In genomic region chr3:189325454-189325853, GRCh38 we compare ENCODE assay signal across 9 cellular contexts.
DNase-seq lines count a peak whose midpoint lies in the region; ATAC-seq and TF ChIP-seq lines count a peak whose summit lies in the region.
"Had no signal": no experiment of that assay in that cellular context is flagged by ENCODE, and none has a peak within 500 bp of the region (broad histone marks: within the 10 kb centered on the region; RNA-seq: fewer than 3 reads in every experiment).

No MANE protein-coding gene starts in this region.

- H3K27me3 ChIP-seq in left ventricle myocardium inferior (ENCODE audit: low read depth) (no peaks in the 10 kb centered on the region), gastrocnemius medialis (no peaks in the 10 kb centered on the region)
- H3K27me3 ChIP-seq: testis had no signal

- H3K36me3 ChIP-seq in left ventricle myocardium inferior (no peaks in the 10 kb centered on the region), gastrocnemius medialis (no peaks in the 10 kb centered on the region)

- no peaks in the 10 kb centered on the region for H3K27me3 Mint-ChIP-seq in osteocyte (ENCODE audit: unreplicated experiment)

- H3K9me3 Mint-ChIP-seq in osteocyte (ENCODE audit: unreplicated experiment), result no peaks in the 10 kb centered on the region

- H3K27ac ChIP-seq in left ventricle myocardium inferior (replicated peaks), result no peak overlapping the region
- H3K27ac ChIP-seq in gastrocnemius medialis, result peak overlapping the region in 2 of 4 donors; percentile 35 to 49
- H3K27ac ChIP-seq: testis had no signal

- no peak for TF ChIP-seq POLR2A in gastrocnemius medialis (IDR thresholded peaks at IDR 0.05)

- no peak overlapping the region for H3K4me3 Mint-ChIP-seq in osteocyte (ENCODE audit: unreplicated experiment)

- peak overlapping the region; percentile 12 for H3K27ac Mint-ChIP-seq in osteocyte (ENCODE audit: unreplicated experiment)

- no peaks in the 10 kb centered on the region for H3K36me3 Mint-ChIP-seq in osteocyte (ENCODE audit: unreplicated experiment)

- DNase-seq in NCI-H2196 (lab: John Stamatoyannopoulos, UW; ENCODE audit: unreplicated experiment), result peak; percentile 55
- DNase-seq in NCI-H2196 treated with DMSO at 0.1 percent for 48 hours (lab: John Stamatoyannopoulos, UW; ENCODE audit: unreplicated experiment), result no peak
- DNase-seq in NCI-H226, result peak; percentile 65
- DNase-seq in astrocyte of the spinal cord (ENCODE audit: low read depth, low spot score), result peak; percentile 36
- no peak for DNase-seq in osteocyte (ENCODE audit: extremely low spot score, unreplicated experiment)
- no peak for DNase-seq in NCI-H2107 treated with DMSO at 0.1 percent for 48 hours (lab: John Stamatoyannopoulos, UW; ENCODE audit: unreplicated experiment)
- no peak for DNase-seq in left ventricle myocardium inferior
- no peak for DNase-seq in gastrocnemius medialis

- H3K4me1 ChIP-seq in left ventricle myocardium inferior (no peaks in the 10 kb centered on the region), gastrocnemius medialis (peaks cover 16 to 29% of the 10 kb centered on the region in 2 donors)
- H3K4me1 ChIP-seq: testis had no signal

- in situ Hi-C loops in astrocyte of the spinal cord (cut with HindIII; ENCODE audit: low sequenced_read_pairs), result no loop called here
- in situ Hi-C loops in gastrocnemius medialis (cut with MboI; ENCODE audit: low sequenced_read_pairs in 4 of 4), result no loop called here

- no peak overlapping the region for H3K4me3 ChIP-seq in astrocyte of the spinal cord (ENCODE audit: low read depth, low read length)
- H3K4me3 ChIP-seq in left ventricle myocardium inferior, result no peak overlapping the region
- no peak overlapping the region for H3K4me3 ChIP-seq in gastrocnemius medialis
- H3K4me3 ChIP-seq: testis had no signal

- TF ChIP-seq CTCF in astrocyte of the spinal cord (IDR thresholded peaks at IDR 0.05; ENCODE audit: low read depth, low read length) (no peak), osteocyte (IDR thresholded peaks at IDR 0.05) (no peak), left ventricle myocardium inferior (IDR thresholded peaks at IDR 0.05; ENCODE audit: borderline replicate concordance) (no peak), gastrocnemius medialis (IDR thresholded peaks at IDR 0.05 in 4 of 5, conservative IDR thresholded peaks at IDR 0.05 in 1 of 5) (no peak)

- H3K9me3 ChIP-seq in left ventricle myocardium inferior (replicated peaks) (no peaks in the 10 kb centered on the region), gastrocnemius medialis (no peaks in the 10 kb centered on the region)
- H3K9me3 ChIP-seq: testis had no signal

- intact Hi-C loops in left ventricle myocardium inferior (cut with micrococcal nuclease) (no loop called here), gastrocnemius medialis (cut with DNase I; ENCODE audit: low total_unique reads) (no loop called here)

- ATAC-seq in gastrocnemius medialis, result no peak

- H3K4me1 Mint-ChIP-seq in osteocyte (ENCODE audit: unreplicated experiment), result peaks cover 32% of the 10 kb centered on the region

Comparison
In these comparisons a context has a peak if more than half of its experiments do, and no peak if none do; other contexts are left out.
1. DNase-seq: peak in NCI-H2196 (single experiment), NCI-H226 (single experiment) and astrocyte of the spinal cord (single experiment); none in NCI-H2196 treated with DMSO at 0.1 percent for 48 hours (single experiment), osteocyte (single experiment), NCI-H2107 treated with DMSO at 0.1 percent for 48 hours (single experiment), left ventricle myocardium inferior (single experiment) and gastrocnemius medialis (0 of 2).